Comparison of ENCODE assay signal across 8 cellular contexts in genomic region chr4:49096627-49097026, GRCh38.
DNase-seq lines count a peak whose midpoint lies in the region; ATAC-seq, FAIRE-seq and TF ChIP-seq lines count a peak whose summit lies in the region.
"Not testable (repeated sequence)": the region's sequence is repeated elsewhere in the genome, so short reads cannot be mapped to it uniquely, and the experiment has no call there.

No MANE protein-coding gene starts in this region.

- not testable (repeated sequence) for H3K27ac ChIP-seq in pancreas

- not testable (repeated sequence) for H3K36me3 ChIP-seq in pancreas

- TF ChIP-seq CTCF in activated CD8-positive, alpha-beta T cell treated with anti-CD3 and anti-CD28 coated beads for 36 hours (IDR thresholded peaks at IDR 0.05); pancreas (IDR thresholded peaks at IDR 0.05): not testable (repeated sequence)

- CTCF ChIA-PET in activated CD8-positive, alpha-beta T cell treated with anti-CD3 and anti-CD28 coated beads for 36 hours (lab: Charles Lee), result not testable (repeated sequence)

- not testable (repeated sequence) for H3K4me1 Mint-ChIP-seq in activated CD8-positive, alpha-beta T cell treated with anti-CD3 and anti-CD28 coated beads for 36 hours (ENCODE audit: low read depth)

- H3K9me3 Mint-ChIP-seq in activated CD8-positive, alpha-beta T cell treated with anti-CD3 and anti-CD28 coated beads for 36 hours, result peaks cover 59% of the 10 kb centered on the region

- H3K4me3 Mint-ChIP-seq in activated CD8-positive, alpha-beta T cell treated with anti-CD3 and anti-CD28 coated beads for 36 hours, result not testable (repeated sequence)

- intact Hi-C loops in activated CD8-positive, alpha-beta T cell treated with anti-CD3 and anti-CD28 coated beads for 36 hours (cut with micrococcal nuclease); left cardiac atrium (cut with DNase I); pancreas (cut with DNase I): not testable (repeated sequence)

- H3K4me1 ChIP-seq in pancreas, result not testable (repeated sequence)

- H3K36me3 Mint-ChIP-seq in activated CD8-positive, alpha-beta T cell treated with anti-CD3 and anti-CD28 coated beads for 36 hours (ENCODE audit: low read depth), result peaks cover 57% of the 10 kb centered on the region

- not testable (repeated sequence) for H3K27me3 Mint-ChIP-seq in activated CD8-positive, alpha-beta T cell treated with anti-CD3 and anti-CD28 coated beads for 36 hours

- ATAC-seq in GM18502 (IDR thresholded peaks at IDR 0.05; ENCODE audit: poor library complexity, unreplicated experiment), result peak; percentile 42
- ATAC-seq in GM19372 (IDR thresholded peaks at IDR 0.05; ENCODE audit: low read depth, unreplicated experiment), result peak; percentile 30
- ATAC-seq in GM21723 (IDR thresholded peaks at IDR 0.05; ENCODE audit: unreplicated experiment), result peak; percentile 41
- peak; percentile 38 for ATAC-seq in HG02970 (IDR thresholded peaks at IDR 0.05; ENCODE audit: low FRiP score, unreplicated experiment)
- ATAC-seq in HG03442 (IDR thresholded peaks at IDR 0.05; ENCODE audit: unreplicated experiment), result peak; percentile 26
- peak; percentile 53 for ATAC-seq in activated CD8-positive, alpha-beta T cell treated with anti-CD3 and anti-CD28 coated beads for 36 hours
- peak; percentile 54 to 66 for ATAC-seq in left cardiac atrium
- ATAC-seq in pancreas, result peak; percentile 51 to 64 (median 59)

- H3K9me3 ChIP-seq in pancreas, result not testable (repeated sequence)

- POLR2A ChIA-PET in activated CD8-positive, alpha-beta T cell treated with anti-CD3 and anti-CD28 coated beads for 36 hours (lab: Charles Lee), result not testable (repeated sequence)

- not testable (repeated sequence) for DNase-seq in activated CD8-positive, alpha-beta T cell treated with anti-CD3 and anti-CD28 coated beads for 36 hours; left cardiac atrium; pancreas

- H3K27me3 ChIP-seq in pancreas, result not testable (repeated sequence)

- 49 to 58% methylated on average over 8 of the region's 8 CpGs for WGBS in pancreas, 2 donors

- H3K27ac Mint-ChIP-seq in activated CD8-positive, alpha-beta T cell treated with anti-CD3 and anti-CD28 coated beads for 36 hours, result not testable (repeated sequence)

- not testable (repeated sequence) for H3K4me3 ChIP-seq in pancreas

- FAIRE-seq in pancreas (lab: Jason Lieb, UNC), result not testable (repeated sequence)
